In genomic region chr13:47232516-47232915, GRCh38 we compare ENCODE assay signal across 5 cellular contexts.
"Had no signal": no experiment of that assay in that cellular context is flagged by ENCODE, and none has a peak within 500 bp of the region (broad histone marks: within the 10 kb centered on the region; RNA-seq: fewer than 3 reads in every experiment).

No MANE protein-coding gene starts in this region.

- DNase-seq: H9, HCEC 1CT, IMR-90, KG1 had no signal

- H3K4me3 ChIP-seq: K562 had no signal

- H3K27ac Mint-ChIP-seq: H9 had no signal

- H3K4me3 Mint-ChIP-seq: H9 had no signal

- ATAC-seq: K562 had no signal
